In genomic region chr11:44852952-44853351, GRCh38 we compare ENCODE assay signal across 22 cellular contexts.
"Had no signal": no experiment of that assay in that cellular context is flagged by ENCODE, and none has a peak within 500 bp of the region (broad histone marks: within the 10 kb centered on the region; RNA-seq: fewer than 3 reads in every experiment).

No MANE protein-coding gene starts in this region.

- H3K27ac ChIP-seq: brain microvascular endothelial cell, cardiac muscle cell had no signal

- H3K9ac ChIP-seq: SK-N-SH had no signal

- H3K4me3 ChIP-seq: cardiac muscle cell had no signal

- H3K9me3 ChIP-seq: SK-N-SH had no signal

- H3K4me3 Mint-ChIP-seq: activated CD8-positive, alpha-beta T cell treated with anti-CD3 and anti-CD28 coated beads, Interleukin-2, amount 10 ng/mL, durations not matched to agents 7 days and 5 days; T-helper 2 cell treated with Interferon-gamma antibody and Interleukin-4, amounts not matched to agents 5 μg/mL and 100 μg/mL, for 36 hours had no signal

- H3K27me3 ChIP-seq: cardiac muscle cell had no signal

- H3K9me3 Mint-ChIP-seq: activated naive CD4-positive, alpha-beta T cell treated with anti-CD3 and anti-CD28 coated beads, Interleukin-2, amount 50 U/mL, for 72 hours; T-helper 2 cell treated with Interferon-gamma antibody and Interleukin-4, amounts not matched to agents 5 μg/mL and 100 μg/mL, for 36 hours had no signal

- ATAC-seq: activated CD4-positive, CD25-positive, alpha-beta regulatory T cell treated with anti-CD3 and anti-CD28 coated beads, Interleukin-2, amount 50 U/mL, for 24 hours; activated CD8-positive, alpha-beta T cell treated with anti-CD3 and anti-CD28 coated beads, Interleukin-2, amount 10 ng/mL, durations not matched to agents 7 days and 5 days; activated naive CD4-positive, alpha-beta T cell treated with anti-CD3 and anti-CD28 coated beads, Interleukin-2, amount 50 U/mL, for 72 hours had no signal

- H3K27ac Mint-ChIP-seq: activated CD8-positive, alpha-beta T cell treated with anti-CD3 and anti-CD28 coated beads, Interleukin-2, amount 10 ng/mL, durations not matched to agents 7 days and 5 days; activated naive CD4-positive, alpha-beta T cell treated with anti-CD3 and anti-CD28 coated beads, Interleukin-2, amount 50 U/mL, for 72 hours; T-helper 2 cell treated with Interferon-gamma antibody and Interleukin-4, amounts not matched to agents 5 μg/mL and 100 μg/mL, for 36 hours had no signal

- FAIRE-seq: astrocyte had no signal

- H3K36me3 ChIP-seq: brain microvascular endothelial cell, cardiac muscle cell had no signal

- DNase-seq: activated CD4-positive, alpha-beta T cell treated with anti-CD3 and anti-CD28 coated beads for 4 hours; activated CD4-positive, alpha-beta T cell treated with anti-CD3 and anti-CD28 coated beads, Interleukin-2, amount 50 U/mL, for 4 hours; activated CD8-positive, alpha-beta memory T cell treated with anti-CD3 and anti-CD28 coated beads, Interleukin-2, amount 50 U/mL, for 48 hours; activated CD8-positive, alpha-beta T cell treated with anti-CD3 and anti-CD28 coated beads, Interleukin-2, amount 10 ng/mL, durations not matched to agents 7 days and 5 days; activated T-cell treated with anti-CD3 and anti-CD28 coated beads, Interleukin-2, amount 50 U/mL, for 1 hour; amygdala; brain microvascular endothelial cell; Kasumi-1; NCI-H1048; NCI-H146; NCI-H187 treated with DMSO at 0.1 percent for 48 hours; NCI-H2081 treated with DMSO at 0.1 percent for 48 hours; NCI-H2227 treated with DMSO at 0.1 percent for 48 hours; NCI-H446 treated with DMSO at 0.1 percent for 48 hours; NCI-H524 treated with DMSO at 0.1 percent for 48 hours; NCI-H774; SK-N-SH had no signal

- H3K4me2 ChIP-seq: SK-N-SH had no signal
